ENCODE assay signal across 8 cellular contexts in genomic region chr1:164611754-164612642, GRCh38. TPM values are rescaled to one million over a fixed set of nuclear protein-coding genes. Genes with fewer than 3 reads are reported as not detected.
A peak's percentile ranks its signal among the peaks of the same experiment; 100 is the strongest.
DNase-seq lines count a peak whose midpoint lies in the region; ATAC-seq, FAIRE-seq and TF ChIP-seq lines count a peak whose summit lies in the region.

No MANE protein-coding gene starts in this region.

- H3K4me1 Mint-ChIP-seq in stimulated activated memory B cell treated with anti-CD40 and anti-IgM and Interleukin-4, amounts not matched to agents 10 μg/mL and 1 μg/mL and 100 μg/mL, for 72 hours, result no peaks in the 10 kb centered on the region

- TF ChIP-seq CTCF in HFF-Myc (IDR thresholded peaks at IDR 0.05; ENCODE audit: low read depth, low read length, missing control alignments), result no peak
- no peak for TF ChIP-seq CTCF in foreskin fibroblast (IDR thresholded peaks at IDR 0.05; ENCODE audit: low read depth, low read length)
- no peak for TF ChIP-seq CTCF in retinal pigment epithelial cell (conservative IDR thresholded peaks at IDR 0.05; ENCODE audit: low read depth, low read length)

- no peaks in the 10 kb centered on the region for H3K9me3 Mint-ChIP-seq in stimulated activated memory B cell treated with anti-CD40 and anti-IgM and Interleukin-4, amounts not matched to agents 10 μg/mL and 1 μg/mL and 100 μg/mL, for 72 hours

- FAIRE-seq in GM19239 (lab: Jason Lieb, UNC), result no peak

- no peaks in the 10 kb centered on the region for H3K27me3 Mint-ChIP-seq in stimulated activated memory B cell treated with anti-CD40 and anti-IgM and Interleukin-4, amounts not matched to agents 10 μg/mL and 1 μg/mL and 100 μg/mL, for 72 hours

- no peak overlapping the region for H3K4me3 Mint-ChIP-seq in stimulated activated memory B cell treated with anti-CD40 and anti-IgM and Interleukin-4, amounts not matched to agents 10 μg/mL and 1 μg/mL and 100 μg/mL, for 72 hours

- H3K36me3 Mint-ChIP-seq in stimulated activated memory B cell treated with anti-CD40 and anti-IgM and Interleukin-4, amounts not matched to agents 10 μg/mL and 1 μg/mL and 100 μg/mL, for 72 hours, result no peaks in the 10 kb centered on the region

- DNase-seq in HFF-Myc (ENCODE audit: extremely low read depth, low read depth) (peak; percentile 40), foreskin fibroblast (peak; percentile 70 to 84), retinal pigment epithelial cell (ENCODE audit: low read depth) (peak; percentile 74), mesenteric fat pad (ENCODE audit: low spot score) (no peak), GM19239 (ENCODE audit: insufficient read length, low spot score) (no peak)

- H3K4me3 ChIP-seq in HFF-Myc (replicated peaks; ENCODE audit: low read depth, low read length) (no peak overlapping the region), foreskin fibroblast (ENCODE audit: low read depth in 1 of 2, low read length in 2 of 2) (no peak overlapping the region), retinal pigment epithelial cell (ENCODE audit: low read length) (no peak overlapping the region)

- no peak for ATAC-seq in GM19324 (IDR thresholded peaks at IDR 0.05; ENCODE audit: low FRiP score, unreplicated experiment)
- ATAC-seq in stimulated activated memory B cell treated with anti-CD40 and anti-IgM and Interleukin-4, amounts not matched to agents 10 μg/mL and 1 μg/mL and 100 μg/mL, for 72 hours, result no peak

- no peak overlapping the region for H3K27ac Mint-ChIP-seq in stimulated activated memory B cell treated with anti-CD40 and anti-IgM and Interleukin-4, amounts not matched to agents 10 μg/mL and 1 μg/mL and 100 μg/mL, for 72 hours

TF ChIP-seq in PFSK-1, 5 proteins besides CTCF, POLR2A, EP300 and RAD21:
- TF ChIP-seq FOXP2 (optimal IDR thresholded peaks at IDR 0.05; ENCODE audit: borderline replicate concordance, extremely low read depth, extremely low read length, insufficient read depth), result peak; percentile 46
- 0 out of 2 replicates have a peak, but pooled peaks have one; percentile 16 for TF ChIP-seq POLR2AphosphoS5 (IDR thresholded peaks at IDR 0.05; ENCODE audit: low read depth, low read length)
- no peak for TF ChIP-seq REST (IDR thresholded peaks at IDR 0.05; ENCODE audit: insufficient read depth in 1 of 2, low read depth in 2 of 2, low read length in 2 of 2)
- TF ChIP-seq TAF1 (IDR thresholded peaks at IDR 0.05; ENCODE audit: borderline replicate concordance, insufficient read depth, low read length), result no peak
- no peak; the same call in 1 of the 2 replicates for TF ChIP-seq SIN3A (IDR thresholded peaks at IDR 0.05; ENCODE audit: borderline replicate concordance, insufficient read depth, low read length)

RNA-seq across cellular contexts. Expression of gene PBX1, which starts 53.0 kb away (rescaled TPM):
- polyA plus RNA-seq in PFSK-1 (2012; ENCODE audit: insufficient read length, low read depth), result 16.1 TPM
- 87.2 TPM for total RNA-seq in mesenteric fat pad

Comparison
In these comparisons a context has a peak if more than half of its experiments do, and no peak if none do; other contexts are left out.
1. DNase-seq: peak in HFF-Myc (single experiment), foreskin fibroblast (2 of 2) and retinal pigment epithelial cell (single experiment); none in mesenteric fat pad (single experiment) and GM19239 (single experiment).